1 cellular context compared by ENCODE assay signal in genomic region chr2:236715511-236715961, GRCh38.
TF ChIP-seq lines count a peak whose summit lies in the region.

No MANE protein-coding gene starts in this region.

TF ChIP-seq in H1, 55 proteins besides CTCF, POLR2A, EP300 and RAD21 (continued from another document):
- TF ChIP-seq CHD7 (IDR thresholded peaks at IDR 0.05; ENCODE audit: insufficient replicate concordance, low read length): no peak
- no peak for TF ChIP-seq POU5F1 (IDR thresholded peaks at IDR 0.05; ENCODE audit: low read depth, low read length)
- no peak for TF ChIP-seq FOSL1 (IDR thresholded peaks at IDR 0.05; ENCODE audit: insufficient read depth, low read depth, low read length)
